In genomic region chr13:74131206-74131605, GRCh38 we compare ENCODE assay signal across 13 cellular contexts. TPM values are rescaled to one million over a fixed set of nuclear protein-coding genes. Genes with fewer than 3 reads are reported as not detected.
DNase-seq lines count a peak whose midpoint lies in the region; ATAC-seq and TF ChIP-seq lines count a peak whose summit lies in the region.
"Had no signal": no experiment of that assay in that cellular context is flagged by ENCODE, and none has a peak within 500 bp of the region (broad histone marks: within the 10 kb centered on the region; RNA-seq: fewer than 3 reads in every experiment).

No MANE protein-coding gene starts in this region.

- no peaks in the 10 kb centered on the region for H3K9me3 Mint-ChIP-seq in activated T-cell treated with anti-CD3 and anti-CD28 coated beads, Interleukin-2, amount 50 U/mL, for 4 hours
- no peaks in the 10 kb centered on the region for H3K9me3 Mint-ChIP-seq in activated CD8-positive, alpha-beta T cell treated with anti-CD3 and anti-CD28 coated beads, Interleukin-2, amount 10 ng/mL, durations not matched to agents 7 days and 5 days (ENCODE audit: insufficient read depth)

- H3K4me3 Mint-ChIP-seq in activated T-cell treated with anti-CD3 and anti-CD28 coated beads, Interleukin-2, amount 50 U/mL, for 4 hours, result peak overlapping the region; percentile 58
- peak overlapping the region; percentile 24 for H3K4me3 Mint-ChIP-seq in activated CD8-positive, alpha-beta T cell treated with anti-CD3 and anti-CD28 coated beads, Interleukin-2, amount 10 ng/mL, durations not matched to agents 7 days and 5 days

- H3K36me3 ChIP-seq in right lobe of liver (no peaks in the 10 kb centered on the region), stomach smooth muscle (ENCODE audit: control insufficient read depth in 2 of 2, insufficient read depth in 2 of 2, low read length in 2 of 2) (no peaks in the 10 kb centered on the region), aorta (ENCODE audit: control insufficient read depth in 1 of 2, insufficient read depth in 2 of 2, low read length in 1 of 2) (no peaks in the 10 kb centered on the region)
- H3K36me3 ChIP-seq: vagina had no signal

- H3K27ac ChIP-seq in right lobe of liver (peak overlapping the region in 2 of 3 donors; percentile 74 to 91), stomach smooth muscle (ENCODE audit: low read length) (peak overlapping the region; percentile 50), aorta (ENCODE audit: low read depth in 1 of 2, low read length in 2 of 2) (peak overlapping the region in 1 of 2 donors; percentile 68)
- H3K27ac ChIP-seq: VCaP had no signal

- no peak for TF ChIP-seq POLR2A in right lobe of liver (IDR thresholded peaks at IDR 0.05)

- H3K9me3 ChIP-seq in right lobe of liver (no peaks in the 10 kb centered on the region), stomach smooth muscle (ENCODE audit: control insufficient read depth in 2 of 2, low read length in 2 of 2) (no peaks in the 10 kb centered on the region), aorta (ENCODE audit: control insufficient read depth, low read length) (no peaks in the 10 kb centered on the region)
- H3K9me3 ChIP-seq: vagina had no signal

- 17% methylated on average over 3 of the region's 3 CpGs for WGBS in right lobe of liver (ENCODE audit: insufficient coverage, low coverage, low lambda C conversion rate, missing lambda C conversion rate)
- WGBS in aorta, 2 donors, result 29 to 39% methylated on average over 3 of the region's 3 CpGs

- H3K36me3 Mint-ChIP-seq in activated T-cell treated with anti-CD3 and anti-CD28 coated beads, Interleukin-2, amount 50 U/mL, for 4 hours (ENCODE audit: insufficient read depth), result no peaks in the 10 kb centered on the region
- H3K36me3 Mint-ChIP-seq in activated CD8-positive, alpha-beta T cell treated with anti-CD3 and anti-CD28 coated beads, Interleukin-2, amount 10 ng/mL, durations not matched to agents 7 days and 5 days (ENCODE audit: low read depth), result peaks cover 4% of the 10 kb centered on the region

- H3K27ac Mint-ChIP-seq in activated CD8-positive, alpha-beta T cell treated with anti-CD3 and anti-CD28 coated beads, Interleukin-2, amount 10 ng/mL, durations not matched to agents 7 days and 5 days, result peak overlapping the region; percentile 6

- intact Hi-C loops in right lobe of liver (cut with DNase I), result no loop called here
- intact Hi-C loops in aorta (cut with DNase I), result loop anchor here (5.0 to 10.0 kb wide), 6 partner anchors 79 to 366 kb away; no protein-coding TSS in a partner anchor

- TF ChIP-seq CTCF in right lobe of liver (IDR thresholded peaks at IDR 0.05), result no peak

- H3K4me3 ChIP-seq in right lobe of liver (no peak overlapping the region), stomach smooth muscle (ENCODE audit: low read length in 2 of 2) (peak overlapping the region in 1 of 2 donors; percentile 6), aorta (ENCODE audit: low read length in 2 of 2) (no peak overlapping the region)

- H3K27me3 ChIP-seq in right lobe of liver (no peaks in the 10 kb centered on the region), stomach smooth muscle (ENCODE audit: control insufficient read depth in 1 of 2, insufficient read depth in 2 of 2, low read length in 2 of 2) (no peaks in the 10 kb centered on the region), aorta (ENCODE audit: control insufficient read depth in 1 of 2, insufficient read depth in 2 of 2, low read length in 1 of 2) (no peaks in the 10 kb centered on the region)
- H3K27me3 ChIP-seq: vagina had no signal

- H3K4me1 Mint-ChIP-seq in activated T-cell treated with anti-CD3 and anti-CD28 coated beads, Interleukin-2, amount 50 U/mL, for 4 hours (ENCODE audit: low read depth), result peaks cover 55% of the 10 kb centered on the region
- peaks cover 47% of the 10 kb centered on the region for H3K4me1 Mint-ChIP-seq in activated CD8-positive, alpha-beta T cell treated with anti-CD3 and anti-CD28 coated beads, Interleukin-2, amount 10 ng/mL, durations not matched to agents 7 days and 5 days (ENCODE audit: low read depth)

- no peak overlapping the region for H3K9ac ChIP-seq in stomach smooth muscle (ENCODE audit: low read length in 2 of 2)

- POLR2A ChIA-PET in activated CD8-positive, alpha-beta T cell treated with anti-CD3 and anti-CD28 coated beads, Interleukin-2, amount 10 ng/mL, durations not matched to agents 7 days and 5 days (lab: Charles Lee), result interaction anchor here (0.9 to 6.0 kb wide), 4 partner anchors 61 to 1194 kb away, joined by 4 to 73 read pairs (median 12); no protein-coding TSS in a partner anchor

- H3K27me3 Mint-ChIP-seq in activated T-cell treated with anti-CD3 and anti-CD28 coated beads, Interleukin-2, amount 50 U/mL, for 4 hours (ENCODE audit: low read depth), result no peaks in the 10 kb centered on the region
- no peaks in the 10 kb centered on the region for H3K27me3 Mint-ChIP-seq in activated CD8-positive, alpha-beta T cell treated with anti-CD3 and anti-CD28 coated beads, Interleukin-2, amount 10 ng/mL, durations not matched to agents 7 days and 5 days (ENCODE audit: low read depth)

- no peak for ATAC-seq in activated T-cell treated with anti-CD3 and anti-CD28 coated beads, Interleukin-2, amount 50 U/mL, for 4 hours
- ATAC-seq in activated CD8-positive, alpha-beta T cell treated with anti-CD3 and anti-CD28 coated beads, Interleukin-2, amount 10 ng/mL, durations not matched to agents 7 days and 5 days, result no peak
- ATAC-seq in right lobe of liver (peak; percentile 5 to 42 (median 28)), aorta (ENCODE audit: low FRiP score) (no peak)
- ATAC-seq: left lobe of liver had no signal

- CTCF ChIA-PET in activated CD8-positive, alpha-beta T cell treated with anti-CD3 and anti-CD28 coated beads, Interleukin-2, amount 10 ng/mL, durations not matched to agents 7 days and 5 days (lab: Charles Lee), result interaction anchor here (0.7 to 15.3 kb wide), 6 partner anchors 69 to 1088 kb away, joined by 3 to 134 read pairs (median 5); no protein-coding TSS in a partner anchor

- DNase-seq in activated T-cell treated with anti-CD3 and anti-CD28 coated beads, Interleukin-2, amount 50 U/mL, for 4 hours, result no peak
- no peak for DNase-seq in activated T-cell treated with anti-CD3 and anti-CD28 coated beads, Interleukin-2, amount 50 U/mL, for 48 hours
- DNase-seq in activated CD8-positive, alpha-beta T cell treated with anti-CD3 and anti-CD28 coated beads, Interleukin-2, amount 10 ng/mL, durations not matched to agents 7 days and 5 days, result no peak
- peak in 1 of 3 donors; percentile 58 for DNase-seq in right lobe of liver
- DNase-seq in iPS-NIHi11 (ENCODE audit: low spot score), result no peak
- DNase-seq in dermis blood vessel endothelial cell, result no peak
- no peak for DNase-seq in aorta
- DNase-seq: amniotic stem cell, NCI-H187 treated with DMSO at 0.1 percent for 48 hours had no signal

- H3K4me1 ChIP-seq in right lobe of liver (peaks cover 0 to 33% (median 16%) of the 10 kb centered on the region in 4 donors), stomach smooth muscle (ENCODE audit: control insufficient read depth, insufficient read depth, low read length) (peaks cover 13% of the 10 kb centered on the region), aorta (ENCODE audit: control insufficient read depth in 1 of 2, insufficient read depth in 2 of 2, low read length in 2 of 2) (peaks cover 2 to 5% of the 10 kb centered on the region in 2 donors)

RNA-seq across cellular contexts. Expression of gene KLF12, which starts 3.0 kb away (rescaled TPM):
- total RNA-seq in activated T-cell treated with anti-CD3 and anti-CD28 coated beads, Interleukin-2, amount 50 U/mL, for 4 hours, result 10 to 100 TPM in 2 of 3 donors, 1 to 10 TPM in 1; 7.4 to 12.3 (median 10.5) TPM
- total RNA-seq in activated CD8-positive, alpha-beta T cell treated with anti-CD3 and anti-CD28 coated beads, Interleukin-2, amount 10 ng/mL, durations not matched to agents 7 days and 5 days, result 10 to 100 TPM; 24.6 to 26.3 TPM
- total RNA-seq in right lobe of liver (10 to 100 TPM in 3 of 6 experiments, 1 to 10 TPM in 3; 6.0 to 20.7 (median 10.4) TPM), dermis blood vessel endothelial cell (4.8 and 11.6 TPM in 2 replicates), aorta (10 to 100 TPM; 29.5 to 30.9 TPM)
- polyA plus RNA-seq in aorta, result 1 to 10 TPM; 2.5 to 4.2 TPM

Comparison
In these comparisons a context has a peak if more than half of its experiments do, and no peak if none do; other contexts are left out.
1. ATAC-seq: peak in right lobe of liver (4 of 4); none in activated T-cell treated with anti-CD3 and anti-CD28 coated beads, Interleukin-2, amount 50 U/mL, for 4 hours (0 of 2), activated CD8-positive, alpha-beta T cell treated with anti-CD3 and anti-CD28 coated beads, Interleukin-2, amount 10 ng/mL, durations not matched to agents 7 days and 5 days (single experiment) and aorta (single experiment).
2. intact Hi-C loops: an anchor here in aorta (5.0 to 10.0 kb wide); none called in right lobe of liver.